Comparison of ENCODE assay signal across 26 cellular contexts in the genomic region with DNA sequence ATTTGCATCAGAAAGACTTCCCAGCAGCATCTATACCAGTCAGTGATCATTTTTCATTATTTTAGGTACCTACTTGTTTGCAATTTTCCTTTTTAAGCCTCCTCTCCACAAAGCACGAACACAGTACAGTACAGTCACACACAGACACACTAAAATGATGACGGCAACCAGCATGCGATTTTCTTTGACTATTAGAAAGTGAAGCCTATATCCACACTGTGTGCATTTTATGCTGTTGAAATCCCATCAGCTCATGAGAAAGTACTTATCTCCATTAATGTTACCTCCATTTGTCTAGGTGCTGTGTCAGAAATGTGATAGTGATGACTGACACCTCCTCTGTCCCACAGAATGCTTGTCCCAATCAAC.
"Had no signal": no experiment of that assay in that cellular context is flagged by ENCODE, and none has a peak within 500 bp of the region (broad histone marks: within the 10 kb centered on the region; RNA-seq: fewer than 3 reads in every experiment).

No MANE protein-coding gene starts in this region.

- H3K36me3 Mint-ChIP-seq: activated naive CD8-positive, alpha-beta T cell had no signal

- H3K4me3 Mint-ChIP-seq: activated CD4-positive, alpha-beta memory T cell treated with anti-CD3 and anti-CD28 coated beads, Interleukin-2, amount 10 ng/mL, durations not matched to agents 7 days and 5 days; activated CD4-positive, alpha-beta T cell treated with anti-CD3 and anti-CD28 coated beads, Interleukin-2, amount 10 ng/mL, durations not matched to agents 7 days and 5 days; activated naive CD8-positive, alpha-beta T cell; activated T-cell treated with anti-CD3 and anti-CD28 coated beads, Interleukin-2, amount 50 U/mL, for 4 hours; activated T-helper 17 cell treated with anti-CD3 and anti-CD28 coated beads, Interleukin-2, amount 50 U/mL, for 72 hours; WTC11 had no signal

- ATAC-seq: activated T-cell treated with anti-CD3 and anti-CD28 coated beads, Interleukin-2, amount 50 U/mL, for 4 hours; activated T-helper 17 cell treated with anti-CD3 and anti-CD28 coated beads, Interleukin-2, amount 50 U/mL, for 72 hours; gastroesophageal sphincter; WTC11 had no signal

- H3K27me3 ChIP-seq: brain microvascular endothelial cell, esophagus squamous epithelium, gastroesophageal sphincter, heart right ventricle had no signal

- H3K4me1 ChIP-seq: esophagus squamous epithelium, gastroesophageal sphincter had no signal

- H3K4me3 ChIP-seq: esophagus squamous epithelium, gastroesophageal sphincter, heart right ventricle had no signal

- H3K27me3 Mint-ChIP-seq: activated CD4-positive, alpha-beta memory T cell treated with anti-CD3 and anti-CD28 coated beads, Interleukin-2, amount 10 ng/mL, durations not matched to agents 7 days and 5 days; activated CD4-positive, alpha-beta T cell treated with anti-CD3 and anti-CD28 coated beads, Interleukin-2, amount 10 ng/mL, durations not matched to agents 7 days and 5 days; activated naive CD8-positive, alpha-beta T cell; activated T-helper 17 cell treated with anti-CD3 and anti-CD28 coated beads, Interleukin-2, amount 50 U/mL, for 72 hours had no signal

- H3K36me3 ChIP-seq: brain microvascular endothelial cell, esophagus squamous epithelium, gastroesophageal sphincter, heart right ventricle had no signal

- H3K9me3 ChIP-seq: esophagus squamous epithelium had no signal

- DNase-seq: activated CD4-positive, alpha-beta memory T cell treated with anti-CD3 and anti-CD28 coated beads, Interleukin-2, amount 10 ng/mL, durations not matched to agents 7 days and 5 days; activated CD4-positive, alpha-beta T cell treated with anti-CD3 and anti-CD28 coated beads for 1 hour; activated CD4-positive, alpha-beta T cell treated with anti-CD3 and anti-CD28 coated beads for 4 hours; activated CD4-positive, alpha-beta T cell treated with anti-CD3 and anti-CD28 coated beads, Interleukin-2, amount 10 ng/mL, durations not matched to agents 7 days and 5 days; activated CD4-positive, alpha-beta T cell treated with anti-CD3 and anti-CD28 coated beads, Interleukin-2, amount 50 U/mL, for 4 hours; activated effector memory CD4-positive, alpha-beta T cell treated with Interleukin-2 at 50 U/mL for 16 hours; activated gamma-delta T cell treated with Interleukin-2 at 50 U/mL for 16 hours; activated naive CD4-positive, alpha-beta T cell treated with anti-CD3 and anti-CD28 coated beads, Interleukin-2, amount 50 U/mL, for 16 hours; activated naive CD4-positive, alpha-beta T cell treated with Interleukin-2 at 50 U/mL for 16 hours; activated T-cell treated with anti-CD3 and anti-CD28 coated beads, Interleukin-2, amount 50 U/mL, for 4 hours; amniotic stem cell; anterior cingulate cortex; brain microvascular endothelial cell; cortex of kidney; dermis blood vessel endothelial cell; effector CD8-positive, alpha-beta T cell; esophagus squamous epithelium; foreskin melanocyte; heart right ventricle; T-helper 2 cell had no signal

- H3K4me1 Mint-ChIP-seq: activated CD4-positive, alpha-beta memory T cell treated with anti-CD3 and anti-CD28 coated beads, Interleukin-2, amount 10 ng/mL, durations not matched to agents 7 days and 5 days; activated CD4-positive, alpha-beta T cell treated with anti-CD3 and anti-CD28 coated beads, Interleukin-2, amount 10 ng/mL, durations not matched to agents 7 days and 5 days; activated T-helper 17 cell treated with anti-CD3 and anti-CD28 coated beads, Interleukin-2, amount 50 U/mL, for 72 hours had no signal

- H3K27ac ChIP-seq: brain microvascular endothelial cell, epithelial cell of prostate, esophagus squamous epithelium, gastroesophageal sphincter, VCaP had no signal

- H3K27ac Mint-ChIP-seq: activated CD4-positive, alpha-beta memory T cell treated with anti-CD3 and anti-CD28 coated beads, Interleukin-2, amount 10 ng/mL, durations not matched to agents 7 days and 5 days; activated CD4-positive, alpha-beta T cell treated with anti-CD3 and anti-CD28 coated beads, Interleukin-2, amount 10 ng/mL, durations not matched to agents 7 days and 5 days; activated naive CD8-positive, alpha-beta T cell; activated T-helper 17 cell treated with anti-CD3 and anti-CD28 coated beads, Interleukin-2, amount 50 U/mL, for 72 hours; WTC11 had no signal
